1 cellular context compared by ENCODE assay signal in genomic region chrX:154918060-154918483, GRCh38.
TF ChIP-seq lines count a peak whose summit lies in the region.

No MANE protein-coding gene starts in this region.

TF ChIP-seq in K562, 482 proteins besides CTCF, POLR2A, EP300 and RAD21 (continued from another document):
- 0 out of 2 replicates have a peak, but pooled peaks have one; percentile 17 for TF ChIP-seq MGA (IDR thresholded peaks at IDR 0.05)
- TF ChIP-seq XRCC5 (IDR thresholded peaks at IDR 0.05; ENCODE audit: low read depth, low read length), result no peak
- no peak for TF ChIP-seq IRF2 (CRISPR knock-in tag; IDR thresholded peaks at IDR 0.05)
- TF ChIP-seq NFIC (IDR thresholded peaks at IDR 0.05), result peak; percentile 63
- no peak for TF ChIP-seq MAFF (IDR thresholded peaks at IDR 0.05; ENCODE audit: low read length)
- TF ChIP-seq, protein P1, sequence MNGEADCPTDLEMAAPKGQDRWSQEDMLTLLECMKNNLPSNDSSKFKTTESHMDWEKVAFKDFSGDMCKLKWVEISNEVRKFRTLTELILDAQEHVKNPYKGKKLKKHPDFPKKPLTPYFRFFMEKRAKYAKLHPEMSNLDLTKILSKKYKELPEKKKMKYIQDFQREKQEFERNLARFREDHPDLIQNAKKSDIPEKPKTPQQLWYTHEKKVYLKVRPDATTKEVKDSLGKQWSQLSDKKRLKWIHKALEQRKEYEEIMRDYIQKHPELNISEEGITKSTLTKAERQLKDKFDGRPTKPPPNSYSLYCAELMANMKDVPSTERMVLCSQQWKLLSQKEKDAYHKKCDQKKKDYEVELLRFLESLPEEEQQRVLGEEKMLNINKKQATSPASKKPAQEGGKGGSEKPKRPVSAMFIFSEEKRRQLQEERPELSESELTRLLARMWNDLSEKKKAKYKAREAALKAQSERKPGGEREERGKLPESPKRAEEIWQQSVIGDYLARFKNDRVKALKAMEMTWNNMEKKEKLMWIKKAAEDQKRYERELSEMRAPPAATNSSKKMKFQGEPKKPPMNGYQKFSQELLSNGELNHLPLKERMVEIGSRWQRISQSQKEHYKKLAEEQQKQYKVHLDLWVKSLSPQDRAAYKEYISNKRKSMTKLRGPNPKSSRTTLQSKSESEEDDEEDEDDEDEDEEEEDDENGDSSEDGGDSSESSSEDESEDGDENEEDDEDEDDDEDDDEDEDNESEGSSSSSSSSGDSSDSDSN (IDR thresholded peaks at IDR 0.05; ENCODE audit: borderline replicate concordance in 1 of 2, low read depth in 2 of 2, low read length in 2 of 2), result no peak
- TF ChIP-seq BHLHE40 (IDR thresholded peaks at IDR 0.05; ENCODE audit: low read length), result no peak
- no peak for TF ChIP-seq THRAP3 (IDR thresholded peaks at IDR 0.05; ENCODE audit: borderline replicate concordance)
- no peak for TF ChIP-seq NRF1 (conservative IDR thresholded peaks at IDR 0.05 in 1 of 2, IDR thresholded peaks at IDR 0.05 in 1 of 2)
- TF ChIP-seq ETS2 (tag; IDR thresholded peaks at IDR 0.05; ENCODE audit: borderline replicate concordance, poor library complexity, severe bottlenecking), result no peak
- TF ChIP-seq NELFE (IDR thresholded peaks at IDR 0.05; ENCODE audit: insufficient read depth, insufficient read length), result no peak
- no peak for TF ChIP-seq TRIM24 (IDR thresholded peaks at IDR 0.05)
- TF ChIP-seq NBN (IDR thresholded peaks at IDR 0.05; ENCODE audit: low read depth), result 0 out of 2 replicates have a peak, but pooled peaks have one; percentile 31
- TF ChIP-seq, protein P2, sequence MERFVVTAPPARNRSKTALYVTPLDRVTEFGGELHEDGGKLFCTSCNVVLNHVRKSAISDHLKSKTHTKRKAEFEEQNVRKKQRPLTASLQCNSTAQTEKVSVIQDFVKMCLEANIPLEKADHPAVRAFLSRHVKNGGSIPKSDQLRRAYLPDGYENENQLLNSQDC (CRISPR knock-in tag; IDR thresholded peaks at IDR 0.05), result no peak
- no peak for TF ChIP-seq MCM2 (IDR thresholded peaks at IDR 0.05; ENCODE audit: low read depth)
- no peak for TF ChIP-seq HDAC3 (IDR thresholded peaks at IDR 0.05; ENCODE audit: borderline replicate concordance, partially characterized antibody)
- no peak for TF ChIP-seq MAFK (IDR thresholded peaks at IDR 0.05; ENCODE audit: low read length)
- TF ChIP-seq SREBF1 (IDR thresholded peaks at IDR 0.05; ENCODE audit: borderline replicate concordance, low read depth, low read length), result no peak
- no peak for TF ChIP-seq PHF20 (IDR thresholded peaks at IDR 0.05; ENCODE audit: partially characterized antibody)
- TF ChIP-seq TAL1 (IDR thresholded peaks at IDR 0.05), result no peak
- TF ChIP-seq SNIP1 (IDR thresholded peaks at IDR 0.05; ENCODE audit: low read depth), result no peak
- TF ChIP-seq ZNF280A (IDR thresholded peaks at IDR 0.05; ENCODE audit: low read depth, partially characterized antibody), result no peak
- TF ChIP-seq JUNB (CRISPR knock-in tag; conservative IDR thresholded peaks at IDR 0.05), result no peak
- TF ChIP-seq, protein P3, sequence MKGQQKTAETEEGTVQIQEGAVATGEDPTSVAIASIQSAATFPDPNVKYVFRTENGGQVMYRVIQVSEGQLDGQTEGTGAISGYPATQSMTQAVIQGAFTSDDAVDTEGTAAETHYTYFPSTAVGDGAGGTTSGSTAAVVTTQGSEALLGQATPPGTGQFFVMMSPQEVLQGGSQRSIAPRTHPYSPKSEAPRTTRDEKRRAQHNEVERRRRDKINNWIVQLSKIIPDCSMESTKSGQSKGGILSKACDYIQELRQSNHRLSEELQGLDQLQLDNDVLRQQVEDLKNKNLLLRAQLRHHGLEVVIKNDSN (CRISPR knock-in tag; IDR thresholded peaks at IDR 0.05), result no peak
- 0 out of 2 replicates have a peak, but pooled peaks have one; percentile 33 for TF ChIP-seq ARID2 (IDR thresholded peaks at IDR 0.05)
- TF ChIP-seq NR2C2 (CRISPR knock-in tag; IDR thresholded peaks at IDR 0.05), result no peak
- TF ChIP-seq NR2C2 (tag; IDR thresholded peaks at IDR 0.05), result no peak
- no peak for TF ChIP-seq SNRNP70 (optimal IDR thresholded peaks at IDR 0.05; ENCODE audit: low read depth, low read length)
- TF ChIP-seq STAG1 (CRISPR knock-in tag; IDR thresholded peaks at IDR 0.05; ENCODE audit: borderline replicate concordance), result peak; percentile 56; the same call in 1 of the 2 replicates
- no peak for TF ChIP-seq ZNF57 (CRISPR knock-in tag; IDR thresholded peaks at IDR 0.05)
- peak; percentile 18; the same call in 1 of the 2 replicates for TF ChIP-seq ATF7 (IDR thresholded peaks at IDR 0.05)
- TF ChIP-seq SMAD2 (IDR thresholded peaks at IDR 0.05; ENCODE audit: low read depth, low read length), result no peak
- TF ChIP-seq VEZF1 (CRISPR knock-in tag; IDR thresholded peaks at IDR 0.05), result no peak
- TF ChIP-seq DEAF1 (CRISPR knock-in tag; IDR thresholded peaks at IDR 0.05), result peak; percentile 71
- no peak for TF ChIP-seq CBX1 (IDR thresholded peaks at IDR 0.05; ENCODE audit: low read depth)
- peak; percentile 61 for TF ChIP-seq SMC3 (conservative IDR thresholded peaks at IDR 0.05; ENCODE audit: insufficient read depth, low read depth, low read length)
- TF ChIP-seq C11orf30 (IDR thresholded peaks at IDR 0.05; ENCODE audit: low read depth), result no peak
- no peak for TF ChIP-seq RBM14 (IDR thresholded peaks at IDR 0.05; ENCODE audit: borderline replicate concordance, insufficient read depth, low read depth, low read length)
- TF ChIP-seq ZBTB17 (CRISPR knock-in tag; IDR thresholded peaks at IDR 0.05), result no peak
- peak; percentile 78; the same call in 1 of the 2 replicates for TF ChIP-seq CC2D1A (IDR thresholded peaks at IDR 0.05)
TF ChIP-seq in K562: peak in this region for 9.
